In the genomic region with DNA sequence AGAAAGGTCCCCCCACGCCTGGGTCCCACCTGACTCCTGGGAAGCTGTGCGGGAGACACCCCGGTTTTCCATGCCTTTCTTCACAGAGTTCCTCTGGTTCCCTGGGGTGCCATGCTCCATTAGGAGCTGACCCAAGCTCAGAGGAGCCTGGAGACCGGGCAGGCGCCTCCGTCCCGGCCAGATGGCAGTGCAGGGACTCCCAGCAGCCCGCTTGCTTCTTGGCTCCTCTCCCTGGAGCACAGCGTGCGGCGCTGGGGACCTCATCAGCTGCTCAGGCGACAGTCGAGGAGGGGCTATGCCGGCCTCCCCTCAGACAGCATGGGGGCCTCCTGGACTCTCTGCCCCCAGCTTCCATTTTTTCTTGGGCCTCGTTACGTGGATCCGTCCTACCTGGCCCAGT, we compare ENCODE assay signal across 17 cellular contexts.
"Had no signal": no experiment of that assay in that cellular context is flagged by ENCODE, and none has a peak within 500 bp of the region (broad histone marks: within the 10 kb centered on the region; RNA-seq: fewer than 3 reads in every experiment).

No MANE protein-coding gene starts in this region.

- H3K4me1 ChIP-seq: SJCRH30 had no signal

- H3K9ac ChIP-seq: KMS-11 had no signal

- H3K9me3 ChIP-seq: SJCRH30 had no signal

- H3K36me3 ChIP-seq: SJCRH30 had no signal

- H3K27ac ChIP-seq: KMS-11, RWPE1, SJCRH30 had no signal

- FAIRE-seq: K562 had no signal

- ATAC-seq: K562, SK-N-SH treated with all-trans-retinoic acid at 6 μM for 48 hours had no signal

- H3K4me3 ChIP-seq: K562, SJCRH30 had no signal

- DNase-seq: NCI-H1092, NCI-H1436, NCI-H187, NCI-H2029, NCI-H2081 treated with DMSO at 0.1 percent for 48 hours, NCI-H2171, NCI-H226, NCI-H510A, NCI-H524 treated with DMSO at 0.1 percent for 48 hours, NCI-H69, NCI-H774, SHP77 treated with DMSO at 0.1 percent for 48 hours, SJCRH30 had no signal

- H3K27me3 ChIP-seq: SJCRH30 had no signal
